ENCODE assay signal across 8 cellular contexts in the genomic region with DNA sequence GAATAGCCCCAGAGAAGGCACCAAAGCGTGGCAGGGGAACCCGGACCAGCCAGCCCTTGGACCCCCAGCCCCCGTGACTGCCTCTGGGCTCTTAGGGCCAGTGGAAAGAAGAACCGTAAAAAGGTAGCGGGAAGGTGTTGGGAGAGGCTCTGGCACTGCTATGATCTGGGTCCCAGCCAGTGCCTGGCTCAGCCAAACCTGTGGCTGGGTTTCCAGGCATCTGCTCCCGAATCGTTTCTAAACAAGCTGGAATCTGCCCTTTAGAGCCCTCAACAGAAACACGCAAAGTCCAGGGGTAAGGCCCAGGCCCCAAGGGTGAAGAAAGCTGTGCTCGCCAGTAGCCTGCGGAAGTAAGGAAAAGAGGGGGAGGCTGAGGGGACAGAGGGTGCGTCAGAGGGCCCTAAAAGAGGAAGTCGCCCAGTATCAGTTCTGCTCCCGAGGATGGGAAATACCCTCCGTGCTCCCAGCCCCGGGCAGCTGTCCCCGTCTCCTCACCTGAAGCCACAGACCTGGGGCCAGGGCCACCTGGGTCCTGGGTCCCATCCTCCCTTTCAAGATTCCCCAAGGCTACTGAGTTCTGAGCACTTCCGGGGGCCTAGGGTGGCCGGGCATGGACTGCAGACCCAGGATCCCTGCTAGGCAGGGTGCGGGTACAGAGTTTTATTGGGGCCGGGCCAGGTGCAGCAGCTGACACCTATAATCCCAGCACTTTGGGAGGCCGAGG. TPM values are rescaled to one million over a fixed set of nuclear protein-coding genes. Genes with fewer than 3 reads are reported as not detected.
A peak's percentile ranks its signal among the peaks of the same experiment; 100 is the strongest.
DNase-seq lines count a peak whose midpoint lies in the region; ATAC-seq and TF ChIP-seq lines count a peak whose summit lies in the region.

No MANE protein-coding gene starts in this region.

- no peaks in the 10 kb centered on the region for H3K36me3 ChIP-seq in suprapubic skin

- no peaks in the 10 kb centered on the region for H3K4me1 Mint-ChIP-seq in type B pancreatic cell (ENCODE audit: unreplicated experiment)

- peaks cover 33% of the 10 kb centered on the region for H3K27me3 Mint-ChIP-seq in type B pancreatic cell

- in situ Hi-C loops in GM13977 (cut with MboI; ENCODE audit: low pct_unique_long_range_greater_than_20kb, low sequenced_read_pairs, unreplicated experiment) = no loop called here

- WGBS in suprapubic skin = 31% methylated on average over 16 of the region's 21 CpGs

- peaks cover 38% of the 10 kb centered on the region for H3K4me1 ChIP-seq in suprapubic skin

- TF ChIP-seq CTCF in GM13977 (IDR thresholded peaks at IDR 0.05; ENCODE audit: extremely low read depth, insufficient read depth, missing control alignments) (no peak), suprapubic skin (IDR thresholded peaks at IDR 0.05) (no peak), type B pancreatic cell (conservative IDR thresholded peaks at IDR 0.05) (no peak)

- peak; percentile 69 for ATAC-seq in GM21528 (IDR thresholded peaks at IDR 0.05; ENCODE audit: low FRiP score, unreplicated experiment)

- no peaks in the 10 kb centered on the region for H3K9me3 ChIP-seq in suprapubic skin

- H3K27me3 ChIP-seq in suprapubic skin = peaks cover 4% of the 10 kb centered on the region

- TF ChIP-seq EP300 in suprapubic skin (IDR thresholded peaks at IDR 0.05) = no peak

- no peak for TF ChIP-seq POLR2A in suprapubic skin (IDR thresholded peaks at IDR 0.05)

- no peaks in the 10 kb centered on the region for H3K36me3 Mint-ChIP-seq in type B pancreatic cell

- H3K9me3 Mint-ChIP-seq in type B pancreatic cell = no peaks in the 10 kb centered on the region

- peak; percentile 78 for DNase-seq in GM13977 (ENCODE audit: low spot score)
- peak; percentile 84 to 92 for DNase-seq in Kasumi-1 (lab: John Stamatoyannopoulos, UW)
- DNase-seq in germinal center (ENCODE audit: low spot score) = peak; percentile 85
- peak; percentile 68 to 80 for DNase-seq in suprapubic skin (ENCODE audit: low spot score in 2 of 2)
- no peak for DNase-seq in NCI-H1417 (lab: John Stamatoyannopoulos, UW)
- no peak for DNase-seq in stimulated activated CD4-positive, alpha-beta T cell treated with anti-CD3 and anti-CD28 coated beads, Interleukin-15, amount 100 ng/mL, for 24 hours
- no peak for DNase-seq in type B pancreatic cell (ENCODE audit: extremely low spot score, unreplicated experiment)

- H3K4me3 ChIP-seq in suprapubic skin = no peak overlapping the region

- H3K27ac Mint-ChIP-seq in type B pancreatic cell = no peak overlapping the region

- no peak overlapping the region for H3K4me3 Mint-ChIP-seq in type B pancreatic cell

- H3K27ac ChIP-seq in suprapubic skin = peak overlapping the region; percentile 53

RNA-seq across cellular contexts. Expression of a gene that starts 24.7 kb away (rescaled TPM):
- total RNA-seq in suprapubic skin = 1 to 10 TPM; 2.9 to 7.2 (median 4.4) TPM
- 0.48 and 0.62 TPM in 2 replicates for total RNA-seq in type B pancreatic cell (ENCODE audit: low replicate concordance)

Comparison
In these comparisons a context has a peak if more than half of its experiments do, and no peak if none do; other contexts are left out.
1. DNase-seq: peak in GM13977 (single experiment), Kasumi-1 (2 of 2), germinal center (single experiment) and suprapubic skin (2 of 2); none in NCI-H1417 (0 of 3), stimulated activated CD4-positive, alpha-beta T cell treated with anti-CD3 and anti-CD28 coated beads, Interleukin-15, amount 100 ng/mL, for 24 hours (single experiment) and type B pancreatic cell (single experiment).